In genomic region chr3:182404031-182404430, GRCh38 we compare ENCODE assay signal across 25 cellular contexts.
DNase-seq lines count a peak whose midpoint lies in the region; ATAC-seq, FAIRE-seq and TF ChIP-seq lines count a peak whose summit lies in the region.
"Had no signal": no experiment of that assay in that cellular context is flagged by ENCODE, and none has a peak within 500 bp of the region (broad histone marks: within the 10 kb centered on the region; RNA-seq: fewer than 3 reads in every experiment).

No MANE protein-coding gene starts in this region.

- H3K27me3 ChIP-seq in GM12878 (replicated peaks in 1 of 2; ENCODE audit: control insufficient read depth in 2 of 2, insufficient read depth in 2 of 2, low read length in 1 of 2) (no peaks in the 10 kb centered on the region; a peak in 1 of 4 replicates), neural cell (ENCODE audit: insufficient read depth, low read depth, low read length) (no peaks in the 10 kb centered on the region), A673 (replicated peaks; ENCODE audit: insufficient read depth, low read depth, low read length, poor library complexity) (no peaks in the 10 kb centered on the region)
- H3K27me3 ChIP-seq: BE2C, BLaER1 had no signal

- no peak overlapping the region for H3K27ac ChIP-seq in GM12878 (ENCODE audit: control insufficient read depth, insufficient read depth)
- peak overlapping the region; percentile 48 for H3K27ac ChIP-seq in neural cell (ENCODE audit: low read length)
- H3K27ac ChIP-seq in A673 (ENCODE audit: low read depth, low read length, poor library complexity, severe bottlenecking): no peak overlapping the region
- H3K27ac ChIP-seq: 22Rv1, A549, BLaER1 had no signal

- H3K4me3 ChIP-seq in GM12878 (no peak overlapping the region), neural cell (ENCODE audit: low read length) (peak overlapping the region; percentile 7), A673 (ENCODE audit: low read depth, low read length, poor library complexity, severe bottlenecking) (no peak overlapping the region)
- H3K4me3 ChIP-seq: A549, BLaER1 had no signal

- no peak for TF ChIP-seq CTCF in GM12878 (IDR thresholded peaks at IDR 0.05 in 2 of 3, conservative IDR thresholded peaks at IDR 0.05 in 1 of 3; ENCODE audit: control insufficient read depth in 2 of 3, extremely low read depth in 1 of 3, insufficient read depth in 1 of 3, low read depth in 3 of 3, low read length in 3 of 3)
- no peak for TF ChIP-seq CTCF in neural cell (IDR thresholded peaks at IDR 0.05; ENCODE audit: poor library complexity, severe bottlenecking)
- TF ChIP-seq CTCF in A673 (conservative IDR thresholded peaks at IDR 0.05; ENCODE audit: low read depth, low read length): no peak

- BruUV-seq in GM12878 (replicated peaks; lab: Mats Ljungman, UMichigan) (no TSS peak), A673 (replicated peaks; lab: Mats Ljungman, UMichigan) (no TSS peak)

- no peak for ATAC-seq in GM12878
- ATAC-seq: A549 had no signal

- TF ChIP-seq RAD21 in GM12878 (IDR thresholded peaks at IDR 0.05; ENCODE audit: insufficient read depth, low read depth, low read length) (no peak), neural cell (conservative IDR thresholded peaks at IDR 0.05) (no peak)

- no peaks in the 10 kb centered on the region for H4K20me1 ChIP-seq in GM12878 (ENCODE audit: control insufficient read depth, insufficient read depth)
- H4K20me1 ChIP-seq in neural cell (ENCODE audit: insufficient read depth): no peaks in the 10 kb centered on the region
- H4K20me1 ChIP-seq: BLaER1 had no signal

- POLR2A ChIA-PET in GM12878 (lab: Charles Lee) (no interaction called here), A673 (lab: Charles Lee; ENCODE audit: low non-redundant PET) (no interaction called here)

- DNase-seq in NCI-H2227 (lab: John Stamatoyannopoulos, UW; ENCODE audit: unreplicated experiment): peak; percentile 34
- no peak for DNase-seq in NCI-H2227 treated with DMSO at 0.1 percent for 48 hours (lab: John Stamatoyannopoulos, UW)
- no peak for DNase-seq in GM12878 (ENCODE audit: low read depth, low spot score)
- DNase-seq in NCI-H128 (lab: John Stamatoyannopoulos, UW; ENCODE audit: unreplicated experiment): no peak
- no peak for DNase-seq in A673 (ENCODE audit: low spot score)
- DNase-seq: ACHN; BE2C; C1 segment of cervical spinal cord; CD4-positive, alpha-beta memory T cell; CD4-positive, CD25-positive, alpha-beta regulatory T cell; CD8-positive, alpha-beta memory T cell; COR-L47; DMS 273 treated with DMSO at 0.1 percent for 48 hours; DMS153; DMS53; DMS79; DND-41; GF-D8 had no signal

- no peak overlapping the region for H2AFZ ChIP-seq in GM12878 (ENCODE audit: control insufficient read depth, low read depth, low read length)
- no peak overlapping the region for H2AFZ ChIP-seq in neural cell (ENCODE audit: low read depth, low read length)

- H3K9ac ChIP-seq in GM12878 (ENCODE audit: control insufficient read depth, insufficient read depth, low read length) (no peak overlapping the region), neural cell (ENCODE audit: low read length) (no peak overlapping the region)
- H3K9ac ChIP-seq: BLaER1 had no signal

- H3K4me1 ChIP-seq in GM12878 (ENCODE audit: control insufficient read depth, insufficient read depth, low read length) (no peaks in the 10 kb centered on the region), A673 (ENCODE audit: insufficient read depth, low read length, poor library complexity, severe bottlenecking) (no peaks in the 10 kb centered on the region)
- H3K4me1 ChIP-seq: A549, BE2C had no signal

- intact Hi-C loops in GM12878 (cut with micrococcal nuclease; ENCODE audit: unreplicated experiment): no loop called here
- intact Hi-C loops in A673 (cut with micrococcal nuclease; ENCODE audit: unreplicated experiment): no loop called here

- RAD21 ChIA-PET in GM12878 (lab: Charles Lee; ENCODE audit: unreplicated experiment): no interaction called here

- no peak for TF ChIP-seq EP300 in GM12878 (IDR thresholded peaks at IDR 0.05; ENCODE audit: borderline replicate concordance in 1 of 2, control insufficient read depth in 1 of 2, low read depth in 2 of 2, low read length in 2 of 2)
- peak; percentile 98 for TF ChIP-seq EP300 in neural cell (conservative IDR thresholded peaks at IDR 0.05; ENCODE audit: poor library complexity, severe bottlenecking)

- H3K4me2 ChIP-seq in GM12878 (ENCODE audit: control insufficient read depth, insufficient read depth): no peak overlapping the region
- peak overlapping the region; percentile 20 for H3K4me2 ChIP-seq in neural cell (ENCODE audit: low read length)
- H3K4me2 ChIP-seq: A549, BLaER1 had no signal

- FAIRE-seq in GM12878 (lab: Jason Lieb, UNC): no peak
- FAIRE-seq: A549, G401.6, GM12892, GM18507 had no signal

- no peaks in the 10 kb centered on the region for H3K36me3 ChIP-seq in GM12878 (ENCODE audit: control insufficient read depth in 2 of 2, insufficient read depth in 2 of 2, low read length in 1 of 2)
- H3K36me3 ChIP-seq in neural cell (ENCODE audit: insufficient read depth, low read length): no peaks in the 10 kb centered on the region
- H3K36me3 ChIP-seq in A673 (ENCODE audit: insufficient read depth, low read length, poor library complexity, severe bottlenecking): no peaks in the 10 kb centered on the region
- H3K36me3 ChIP-seq: BE2C, BLaER1 had no signal

- H3K79me2 ChIP-seq in GM12878 (ENCODE audit: control insufficient read depth, insufficient read depth, low read length): no peaks in the 10 kb centered on the region
- H3K79me2 ChIP-seq in neural cell (replicated peaks; ENCODE audit: insufficient read depth, low read length): no peaks in the 10 kb centered on the region

- in situ Hi-C loops in GM12878 (cut with MboI): no loop called here

- no peak for TF ChIP-seq POLR2A in GM12878 (IDR thresholded peaks at IDR 0.05; ENCODE audit: low read depth, low read length)

- H3F3A ChIP-seq in neural cell (ENCODE audit: insufficient read depth, low read length, poor library complexity, severe bottlenecking): no peaks in the 10 kb centered on the region

- H3K9me3 ChIP-seq in GM12878 (replicated peaks; ENCODE audit: control insufficient read depth, insufficient read depth, low read length): no peaks in the 10 kb centered on the region
- H3K9me3 ChIP-seq in neural cell (ENCODE audit: low read length): no peaks in the 10 kb centered on the region
- no peaks in the 10 kb centered on the region for H3K9me3 ChIP-seq in A673 (ENCODE audit: low read depth, low read length, poor library complexity, severe bottlenecking)
- H3K9me3 ChIP-seq: A549, BE2C, BLaER1 had no signal

- CTCF ChIA-PET in GM12878 (lab: Yijun Ruan, JAX): interaction anchor here (0.6 kb wide), 1 partner anchor 714 kb away, joined by 3 read pairs; no protein-coding TSS in a partner anchor
- CTCF ChIA-PET in A673 (lab: Charles Lee): no interaction called here

- SMC1A ChIA-PET in GM12878 (lab: Charles Lee; ENCODE audit: uncharacterized antibody, unreplicated experiment): interaction anchor here (1.6 kb wide), 1 partner anchor 10 kb away, joined by 6 read pairs; no protein-coding TSS in a partner anchor

- no peaks in the 10 kb centered on the region for H3K9me2 ChIP-seq in neural cell (ENCODE audit: insufficient read depth, low read length)

- WGBS in GM12878 (ENCODE audit: insufficient coverage, insufficient replicate concordance, low lambda C conversion rate, missing lambda C conversion rate): 0% methylated on average over 2 of the region's 2 CpGs

TF ChIP-seq in GM12878, 131 proteins besides CTCF, POLR2A, EP300 and RAD21 (continues in another document):
- peak; percentile 25; the same call in 1 of the 2 replicates for TF ChIP-seq PKNOX1 (IDR thresholded peaks at IDR 0.05)
- no peak for TF ChIP-seq CBFB (IDR thresholded peaks at IDR 0.05; ENCODE audit: low read depth)

TF ChIP-seq in neural cell, 6 proteins besides CTCF, POLR2A, EP300 and RAD21:
- TF ChIP-seq REST (IDR thresholded peaks at IDR 0.05; ENCODE audit: borderline replicate concordance): no peak
- peak; percentile 92 for TF ChIP-seq POLR2AphosphoS5 (IDR thresholded peaks at IDR 0.05)
TF ChIP-seq in neural cell: peak in this region for 1.
